8 cellular contexts compared by ENCODE assay signal in genomic region chr2:172253190-172254052, GRCh38.
DNase-seq lines count a peak whose midpoint lies in the region; ATAC-seq and FAIRE-seq lines count a peak whose summit lies in the region.

No MANE protein-coding gene starts in this region.

- in situ Hi-C loops in ACHN (cut with HindIII; ENCODE audit: low pct_ligation_motif_present, low pct_unique_long_range_greater_than_20kb, low sequenced_read_pairs), result no loop called here

- H3K36me3 Mint-ChIP-seq in activated CD4-positive, alpha-beta T cell treated with anti-CD3 and anti-CD28 coated beads, Interleukin-2, amount 10 ng/mL, durations not matched to agents 24 days and 14 days (ENCODE audit: low read depth), result no peaks in the 10 kb centered on the region
- peaks cover 4% of the 10 kb centered on the region for H3K36me3 Mint-ChIP-seq in effector memory CD8-positive, alpha-beta T cell (ENCODE audit: insufficient read depth)

- peaks cover 26% of the 10 kb centered on the region for H3K4me1 Mint-ChIP-seq in activated CD4-positive, alpha-beta T cell treated with anti-CD3 and anti-CD28 coated beads, Interleukin-2, amount 10 ng/mL, durations not matched to agents 24 days and 14 days
- peaks cover 9 to 14% of the 10 kb centered on the region in 2 donors for H3K4me1 Mint-ChIP-seq in effector memory CD8-positive, alpha-beta T cell (ENCODE audit: low read depth in 2 of 2)

- peaks cover 9% of the 10 kb centered on the region for H3K27me3 Mint-ChIP-seq in activated CD4-positive, alpha-beta T cell treated with anti-CD3 and anti-CD28 coated beads, Interleukin-2, amount 10 ng/mL, durations not matched to agents 24 days and 14 days
- no peaks in the 10 kb centered on the region for H3K27me3 Mint-ChIP-seq in effector memory CD8-positive, alpha-beta T cell

- FAIRE-seq in urothelium cell line (lab: Jason Lieb, UNC), result no peak

- peak overlapping the region; percentile 34 for H3K27ac Mint-ChIP-seq in activated CD4-positive, alpha-beta T cell treated with anti-CD3 and anti-CD28 coated beads, Interleukin-2, amount 10 ng/mL, durations not matched to agents 24 days and 14 days
- peak overlapping the region; percentile 42 to 47 for H3K27ac Mint-ChIP-seq in effector memory CD8-positive, alpha-beta T cell

- intact Hi-C loops in activated CD4-positive, alpha-beta T cell treated with anti-CD3 and anti-CD28 coated beads, Interleukin-2, amount 10 ng/mL, durations not matched to agents 24 days and 14 days (cut with micrococcal nuclease), result no loop called here

- ATAC-seq in effector memory CD8-positive, alpha-beta T cell (replicated peaks), result peak; percentile 94
- ATAC-seq in GM18858 (IDR thresholded peaks at IDR 0.05; ENCODE audit: unreplicated experiment), result no peak

- H3K4me3 Mint-ChIP-seq in activated CD4-positive, alpha-beta T cell treated with anti-CD3 and anti-CD28 coated beads, Interleukin-2, amount 10 ng/mL, durations not matched to agents 24 days and 14 days, result no peak overlapping the region
- H3K4me3 Mint-ChIP-seq in effector memory CD8-positive, alpha-beta T cell, result no peak overlapping the region

- DNase-seq in ACHN, result peak; percentile 98
- peak; percentile 84 for DNase-seq in HPDE6-E6E7 (ENCODE audit: extremely low spot score)
- DNase-seq in activated CD4-positive, alpha-beta T cell treated with anti-CD3 and anti-CD28 coated beads, Interleukin-2, amount 10 ng/mL, durations not matched to agents 24 days and 14 days, result peak; percentile 81
- DNase-seq in effector memory CD8-positive, alpha-beta T cell, result peak; percentile 16 to 35 (median 17)
- DNase-seq in non-pigmented ciliary epithelial cell (ENCODE audit: low read depth), result peak; percentile 100
- peak; percentile 90 for DNase-seq in urothelium cell line (ENCODE audit: low spot score)
- no peak for DNase-seq in mesenteric fat pad (ENCODE audit: low spot score)

- no peaks in the 10 kb centered on the region for H3K9me3 Mint-ChIP-seq in activated CD4-positive, alpha-beta T cell treated with anti-CD3 and anti-CD28 coated beads, Interleukin-2, amount 10 ng/mL, durations not matched to agents 24 days and 14 days
- no peaks in the 10 kb centered on the region for H3K9me3 Mint-ChIP-seq in effector memory CD8-positive, alpha-beta T cell
